In genomic region chr11:70415642-70416395, GRCh38 we compare ENCODE assay signal across 12 cellular contexts. TPM values are rescaled to one million over a fixed set of nuclear protein-coding genes. Genes with fewer than 3 reads are reported as not detected.
A peak's percentile ranks its signal among the peaks of the same experiment; 100 is the strongest.
DNase-seq lines count a peak whose midpoint lies in the region; ATAC-seq and TF ChIP-seq lines count a peak whose summit lies in the region.
"Had no signal": no experiment of that assay in that cellular context is flagged by ENCODE, and none has a peak within 500 bp of the region (broad histone marks: within the 10 kb centered on the region; RNA-seq: fewer than 3 reads in every experiment).

No MANE protein-coding gene starts in this region.

- no peak overlapping the region for H3K4me3 Mint-ChIP-seq in MCF 10A (ENCODE audit: unreplicated experiment)

- ATAC-seq in upper lobe of right lung (peak; percentile 40), GM18519 (IDR thresholded peaks at IDR 0.05; ENCODE audit: low FRiP score, unreplicated experiment) (no peak)
- ATAC-seq: GM12878 had no signal

- H3K4me3 ChIP-seq in breast epithelium (no peak overlapping the region), fibroblast of mammary gland (ENCODE audit: control insufficient read depth, low read depth, low read length) (no peak overlapping the region), upper lobe of right lung (no peak overlapping the region)
- H3K4me3 ChIP-seq: GM12878, transverse colon had no signal

- H3K27me3 ChIP-seq in breast epithelium (no peaks in the 10 kb centered on the region), upper lobe of right lung (no peaks in the 10 kb centered on the region)
- H3K27me3 ChIP-seq: transverse colon had no signal

- no peak for TF ChIP-seq CTCF in breast epithelium (IDR thresholded peaks at IDR 0.05)
- no peak for TF ChIP-seq CTCF in MCF 10A (IDR thresholded peaks at IDR 0.05; ENCODE audit: unreplicated experiment)
- no peak for TF ChIP-seq CTCF in RWPE1 (conservative IDR thresholded peaks at IDR 0.05; ENCODE audit: low read depth)
- no peak for TF ChIP-seq CTCF in fibroblast of mammary gland (conservative IDR thresholded peaks at IDR 0.05; ENCODE audit: control insufficient read depth, insufficient read depth, low read depth, low read length)
- no peak for TF ChIP-seq CTCF in upper lobe of right lung (IDR thresholded peaks at IDR 0.05)

- H3K27ac ChIP-seq in breast epithelium (peak overlapping the region; percentile 40 to 62), RWPE1 (peak overlapping the region; percentile 47), upper lobe of right lung (no peak overlapping the region)
- H3K27ac ChIP-seq: transverse colon had no signal

- no peaks in the 10 kb centered on the region for H3K9me3 Mint-ChIP-seq in MCF 10A (ENCODE audit: unreplicated experiment)

- CTCF ChIA-PET in MCF 10A (lab: Yijun Ruan, JAX): interaction anchor here (0.6 kb wide), 1 partner anchor 19 kb away, joined by 4 read pairs; no protein-coding TSS in a partner anchor
- CTCF ChIA-PET in RWPE1 (lab: Yijun Ruan, JAX): interaction anchor here (0.6 kb wide), 2 partner anchors 45 to 153 kb away, joined by 3 to 5 read pairs; no protein-coding TSS in a partner anchor

- DNase-seq in breast epithelium (ENCODE audit: low spot score in 2 of 2) (no peak), MCF 10A (ENCODE audit: unreplicated experiment) (no peak), RWPE1 (ENCODE audit: low spot score) (no peak), fibroblast of mammary gland (ENCODE audit: low read depth) (peak; percentile 36), upper lobe of right lung (no peak), NCI-H1092 (lab: John Stamatoyannopoulos, UW) (no peak), globus pallidus (ENCODE audit: low spot score) (no peak)
- DNase-seq: activated T-cell treated with anti-CD3 and anti-CD28 coated beads, Interleukin-2, amount 50 U/mL, for 48 hours; DMS153; transverse colon had no signal

- no peak for TF ChIP-seq POLR2A in breast epithelium (IDR thresholded peaks at IDR 0.05)

- no peaks in the 10 kb centered on the region for H3K27me3 Mint-ChIP-seq in MCF 10A (ENCODE audit: insufficient read depth, unreplicated experiment)

- POLR2A ChIA-PET in MCF 10A (lab: Yijun Ruan, JAX) (no interaction called here), RWPE1 (lab: Yijun Ruan, JAX; ENCODE audit: low non-redundant PET) (no interaction called here)

- H3K36me3 ChIP-seq in breast epithelium (peaks cover 13% of the 10 kb centered on the region), upper lobe of right lung (peaks cover 90% of the 10 kb centered on the region)

- H3K4me1 ChIP-seq in breast epithelium (no peaks in the 10 kb centered on the region), upper lobe of right lung (no peaks in the 10 kb centered on the region)
- H3K4me1 ChIP-seq: transverse colon had no signal

- H3K9me3 ChIP-seq in breast epithelium (no peaks in the 10 kb centered on the region), upper lobe of right lung (no peaks in the 10 kb centered on the region)
- H3K9me3 ChIP-seq: transverse colon had no signal

- no TSS peak for BruUV-seq in MCF 10A (replicated peaks; lab: Mats Ljungman, UMichigan)

- no peak overlapping the region for H3K27ac Mint-ChIP-seq in MCF 10A (ENCODE audit: low read depth, unreplicated experiment)

- intact Hi-C loops in breast epithelium (cut with DNase I; ENCODE audit: low total_unique reads): no loop called here
- intact Hi-C loops in MCF 10A (cut with micrococcal nuclease): no loop called here
- intact Hi-C loops in upper lobe of right lung (cut with DNase I): no loop called here

- H3K4me1 Mint-ChIP-seq in MCF 10A (ENCODE audit: insufficient read depth, unreplicated experiment): no peaks in the 10 kb centered on the region

- peaks cover 95% of the 10 kb centered on the region for H3K36me3 Mint-ChIP-seq in MCF 10A (ENCODE audit: insufficient read depth, unreplicated experiment)

RNA-seq across cellular contexts. Expression of gene CTTN, which starts 17.5 kb away (rescaled TPM):
- 100 to 1,000 TPM; 283 to 306 (median 285) TPM for total RNA-seq in breast epithelium
- total RNA-seq in MCF 10A (2022): 264 and 294 TPM in 2 replicates
- total RNA-seq in upper lobe of right lung: 177 TPM
